10 cellular contexts compared by ENCODE assay signal in genomic region chr10:103054621-103055020, GRCh38.
DNase-seq lines count a peak whose midpoint lies in the region; ATAC-seq and TF ChIP-seq lines count a peak whose summit lies in the region.
"Had no signal": no experiment of that assay in that cellular context is flagged by ENCODE, and none has a peak within 500 bp of the region (broad histone marks: within the 10 kb centered on the region; RNA-seq: fewer than 3 reads in every experiment).

No MANE protein-coding gene starts in this region.

- H3K27me3 Mint-ChIP-seq in activated CD4-positive, alpha-beta T cell treated with anti-CD3 and anti-CD28 coated beads for 36 hours: no peaks in the 10 kb centered on the region
- no peaks in the 10 kb centered on the region for H3K27me3 Mint-ChIP-seq in activated CD4-positive, alpha-beta memory T cell treated with anti-CD3 and anti-CD28 coated beads, Interleukin-2, amount 10 ng/mL, durations not matched to agents 7 days and 5 days
- no peaks in the 10 kb centered on the region for H3K27me3 Mint-ChIP-seq in stimulated activated naive CD8-positive, alpha-beta T cell treated with anti-CD3 and anti-CD28 coated beads, Interleukin-15, Interleukin-2, amounts not matched to agents 100 ng/mL and 50 ng/mL, for 24 hours

- peak; percentile 7 for ATAC-seq in activated CD4-positive, alpha-beta T cell treated with anti-CD3 and anti-CD28 coated beads for 36 hours
- ATAC-seq in gastroesophageal sphincter: no peak
- no peak for ATAC-seq in HG02840 (IDR thresholded peaks at IDR 0.05; ENCODE audit: low FRiP score, unreplicated experiment)

- WGBS in gastroesophageal sphincter (ENCODE audit: low coverage in 1 of 2), 2 donors: 63% methylated on average over 3 of the region's 3 CpGs; no CpG with 5 or more reads in 1 of the 2 donors

- H3K4me1 ChIP-seq in gastroesophageal sphincter: peaks cover 0 to 19% (median 0%) of the 10 kb centered on the region in 3 donors

- TF ChIP-seq CTCF in gastroesophageal sphincter (IDR thresholded peaks at IDR 0.05): no peak

- no peak for TF ChIP-seq EP300 in gastroesophageal sphincter (IDR thresholded peaks at IDR 0.05)

- no peaks in the 10 kb centered on the region for H3K9me3 Mint-ChIP-seq in activated CD4-positive, alpha-beta T cell treated with anti-CD3 and anti-CD28 coated beads for 36 hours (ENCODE audit: low read depth)
- no peaks in the 10 kb centered on the region for H3K9me3 Mint-ChIP-seq in activated CD4-positive, alpha-beta memory T cell treated with anti-CD3 and anti-CD28 coated beads, Interleukin-2, amount 10 ng/mL, durations not matched to agents 7 days and 5 days
- H3K9me3 Mint-ChIP-seq in stimulated activated naive CD8-positive, alpha-beta T cell treated with anti-CD3 and anti-CD28 coated beads, Interleukin-15, Interleukin-2, amounts not matched to agents 100 ng/mL and 50 ng/mL, for 24 hours: no peaks in the 10 kb centered on the region

- H3K4me3 Mint-ChIP-seq in activated CD4-positive, alpha-beta T cell treated with anti-CD3 and anti-CD28 coated beads for 36 hours: peak overlapping the region; percentile 61
- peak overlapping the region; percentile 71 for H3K4me3 Mint-ChIP-seq in activated CD4-positive, alpha-beta memory T cell treated with anti-CD3 and anti-CD28 coated beads, Interleukin-2, amount 10 ng/mL, durations not matched to agents 7 days and 5 days
- H3K4me3 Mint-ChIP-seq in stimulated activated naive CD8-positive, alpha-beta T cell treated with anti-CD3 and anti-CD28 coated beads, Interleukin-15, Interleukin-2, amounts not matched to agents 100 ng/mL and 50 ng/mL, for 24 hours: peak overlapping the region; percentile 86

- H3K27me3 ChIP-seq in gastroesophageal sphincter: no peaks in the 10 kb centered on the region

- H3K9me3 ChIP-seq in gastroesophageal sphincter: no peaks in the 10 kb centered on the region

- peak overlapping the region; percentile 65 for H3K27ac Mint-ChIP-seq in activated CD4-positive, alpha-beta T cell treated with anti-CD3 and anti-CD28 coated beads for 36 hours
- peak overlapping the region; percentile 77 for H3K27ac Mint-ChIP-seq in activated CD4-positive, alpha-beta memory T cell treated with anti-CD3 and anti-CD28 coated beads, Interleukin-2, amount 10 ng/mL, durations not matched to agents 7 days and 5 days
- H3K27ac Mint-ChIP-seq in stimulated activated naive CD8-positive, alpha-beta T cell treated with anti-CD3 and anti-CD28 coated beads, Interleukin-15, Interleukin-2, amounts not matched to agents 100 ng/mL and 50 ng/mL, for 24 hours: peak overlapping the region; percentile 92

- POLR2A ChIA-PET in activated CD4-positive, alpha-beta T cell treated with anti-CD3 and anti-CD28 coated beads for 36 hours (lab: Charles Lee): interaction anchor here (0.7 to 1.4 kb wide), 4 partner anchors 137 to 660 kb away, joined by 3 to 6 read pairs (median 6); partner anchors contain the start of gene CNNM2
- POLR2A ChIA-PET in activated CD4-positive, alpha-beta memory T cell treated with anti-CD3 and anti-CD28 coated beads, Interleukin-2, amount 10 ng/mL, durations not matched to agents 7 days and 5 days (lab: Charles Lee): interaction anchor here (0.5 to 1.1 kb wide), 6 partner anchors 10 to 552 kb away, joined by 3 to 4 read pairs (median 3); partner anchors contain the start of gene CNNM2

- CTCF ChIA-PET in activated CD4-positive, alpha-beta T cell treated with anti-CD3 and anti-CD28 coated beads for 36 hours (lab: Charles Lee): interaction anchor here (0.7 to 3.6 kb wide), 5 partner anchors 9 to 190 kb away, joined by 3 to 19 read pairs (median 4); partner anchors contain the start of gene CNNM2
- CTCF ChIA-PET in activated CD4-positive, alpha-beta memory T cell treated with anti-CD3 and anti-CD28 coated beads, Interleukin-2, amount 10 ng/mL, durations not matched to agents 7 days and 5 days (lab: Charles Lee): interaction anchor here (1.0 to 3.6 kb wide), 6 partner anchors 11 to 190 kb away, joined by 3 to 38 read pairs (median 4); partner anchors contain the start of gene CNNM2

- H3K27ac ChIP-seq in gastroesophageal sphincter: peak overlapping the region in 3 of 4 donors; percentile 52 to 63 (median 56)
- H3K27ac ChIP-seq: GM23248 had no signal

- no peak for DNase-seq in activated CD4-positive, alpha-beta T cell treated with anti-CD3 and anti-CD28 coated beads for 36 hours
- DNase-seq in activated CD4-positive, alpha-beta T cell treated with anti-CD3 and anti-CD28 coated beads for 1 hour: no peak
- DNase-seq in activated CD4-positive, alpha-beta memory T cell treated with anti-CD3 and anti-CD28 coated beads, Interleukin-2, amount 10 ng/mL, durations not matched to agents 7 days and 5 days: no peak
- DNase-seq in effector CD8-positive, alpha-beta T cell (lab: John Stamatoyannopoulos, UW): no peak
- no peak for DNase-seq in ecto neural progenitor cell (ENCODE audit: low spot score)
- DNase-seq: NCI-H524 treated with DMSO at 0.1 percent for 48 hours had no signal

- H3K4me1 Mint-ChIP-seq in activated CD4-positive, alpha-beta T cell treated with anti-CD3 and anti-CD28 coated beads for 36 hours: peaks cover 20% of the 10 kb centered on the region
- peaks cover 27% of the 10 kb centered on the region for H3K4me1 Mint-ChIP-seq in activated CD4-positive, alpha-beta memory T cell treated with anti-CD3 and anti-CD28 coated beads, Interleukin-2, amount 10 ng/mL, durations not matched to agents 7 days and 5 days
- peaks cover 25% of the 10 kb centered on the region for H3K4me1 Mint-ChIP-seq in stimulated activated naive CD8-positive, alpha-beta T cell treated with anti-CD3 and anti-CD28 coated beads, Interleukin-15, Interleukin-2, amounts not matched to agents 100 ng/mL and 50 ng/mL, for 24 hours (ENCODE audit: low read depth)

- TF ChIP-seq POLR2A in gastroesophageal sphincter (IDR thresholded peaks at IDR 0.05): no peak

- H3K36me3 Mint-ChIP-seq in activated CD4-positive, alpha-beta T cell treated with anti-CD3 and anti-CD28 coated beads for 36 hours (ENCODE audit: low read depth): peaks cover 1% of the 10 kb centered on the region
- no peaks in the 10 kb centered on the region for H3K36me3 Mint-ChIP-seq in activated CD4-positive, alpha-beta memory T cell treated with anti-CD3 and anti-CD28 coated beads, Interleukin-2, amount 10 ng/mL, durations not matched to agents 7 days and 5 days (ENCODE audit: low read depth)
- peaks cover 6% of the 10 kb centered on the region for H3K36me3 Mint-ChIP-seq in stimulated activated naive CD8-positive, alpha-beta T cell treated with anti-CD3 and anti-CD28 coated beads, Interleukin-15, Interleukin-2, amounts not matched to agents 100 ng/mL and 50 ng/mL, for 24 hours (ENCODE audit: low read depth)

- intact Hi-C loops in activated CD4-positive, alpha-beta T cell treated with anti-CD3 and anti-CD28 coated beads for 36 hours (cut with DNase I, micrococcal nuclease): loop anchor here in 1 of 2 experiments (1.0 kb wide), 2 partner anchors 15 to 137 kb away; no protein-coding TSS in a partner anchor

- peaks cover 0 to 21% of the 10 kb centered on the region in 2 donors for H3K36me3 ChIP-seq in gastroesophageal sphincter

- no peak overlapping the region for H3K4me3 ChIP-seq in gastroesophageal sphincter
- H3K4me3 ChIP-seq: GM23248 had no signal
